ENCODE assay signal across 7 cellular contexts in genomic region chr16:67150058-67150832, GRCh38. TPM values are rescaled to one million over a fixed set of nuclear protein-coding genes. Genes with fewer than 3 reads are reported as not detected.
DNase-seq lines count a peak whose midpoint lies in the region; ATAC-seq lines count a peak whose summit lies in the region.

No MANE protein-coding gene starts in this region.

- peaks cover 24% of the 10 kb centered on the region for H3K36me3 ChIP-seq in effector memory CD4-positive, alpha-beta T cell (ENCODE audit: control insufficient read depth, insufficient read depth, low read length)
- H3K36me3 ChIP-seq in mesodermal cell (ENCODE audit: control insufficient read depth, insufficient read depth, low read length), result peaks cover 45% of the 10 kb centered on the region
- peaks cover 38% of the 10 kb centered on the region for H3K36me3 ChIP-seq in thymus (ENCODE audit: control insufficient read depth, insufficient read depth)

- H3K27ac Mint-ChIP-seq in T-cell, result no peak overlapping the region

- H3K9me3 ChIP-seq in effector memory CD4-positive, alpha-beta T cell (ENCODE audit: control insufficient read depth, low read length), result no peaks in the 10 kb centered on the region
- H3K9me3 ChIP-seq in mesodermal cell (ENCODE audit: control insufficient read depth, low read length), result no peaks in the 10 kb centered on the region
- H3K9me3 ChIP-seq in thymus (ENCODE audit: control insufficient read depth), result peaks cover 5% of the 10 kb centered on the region

- H3K4me1 ChIP-seq in effector memory CD4-positive, alpha-beta T cell (ENCODE audit: control insufficient read depth, insufficient read depth, low read length, poor library complexity, severe bottlenecking), result peaks cover 15% of the 10 kb centered on the region
- H3K4me1 ChIP-seq in mesodermal cell (ENCODE audit: control insufficient read depth, insufficient read depth, low read length, poor library complexity, severe bottlenecking) (no peaks in the 10 kb centered on the region), thymus (ENCODE audit: control insufficient read depth, insufficient read depth, low read length) (peaks cover 10% of the 10 kb centered on the region)

- peak overlapping the region; percentile 78 for H3K4me3 ChIP-seq in effector memory CD4-positive, alpha-beta T cell (ENCODE audit: insufficient read depth, low read depth, low read length, poor library complexity, severe bottlenecking)
- H3K4me3 ChIP-seq in mesodermal cell (ENCODE audit: extremely low read depth, insufficient read depth, low read length, poor library complexity, severe bottlenecking) (peak overlapping the region; percentile 56), thymus (ENCODE audit: low read length) (peak overlapping the region; percentile 63)

- H3K27me3 Mint-ChIP-seq in T-cell, result peaks cover 3 to 5% of the 10 kb centered on the region in 2 donors

- DNase-seq in T-cell, result peak in 2 of 34 experiments; percentile 37
- no peak for DNase-seq in effector memory CD4-positive, alpha-beta T cell

- H3K9me3 Mint-ChIP-seq in T-cell, result no peaks in the 10 kb centered on the region

- 19 to 21% methylated on average over 66 to 88 of the region's 92 CpGs for WGBS in mesodermal cell (ENCODE audit: insufficient coverage in 2 of 2), 2 experiments
- WGBS in thymus, result 9% methylated on average over 92 of the region's 92 CpGs

- peaks cover 32% of the 10 kb centered on the region for H3K36me3 Mint-ChIP-seq in T-cell

- H3K4me1 Mint-ChIP-seq in T-cell, result peaks cover 28 to 29% (median 28%) of the 10 kb centered on the region in 3 donors

- no peaks in the 10 kb centered on the region for H3K27me3 ChIP-seq in effector memory CD4-positive, alpha-beta T cell (replicated peaks; ENCODE audit: control insufficient read depth, insufficient read depth, low read length, poor library complexity, severe bottlenecking)
- H3K27me3 ChIP-seq in thymus (ENCODE audit: control insufficient read depth, insufficient read depth), result peaks cover 44% of the 10 kb centered on the region

- H3K27ac ChIP-seq in effector memory CD4-positive, alpha-beta T cell (ENCODE audit: insufficient read depth, low read length, poor library complexity, severe bottlenecking), result peak overlapping the region; percentile 53
- H3K27ac ChIP-seq in mesodermal cell (ENCODE audit: low read depth, low read length, severe bottlenecking) (peak overlapping the region; percentile 53), thymus (ENCODE audit: low read depth) (peak overlapping the region; percentile 37)

- peak overlapping the region; percentile 71 to 79 (median 76) for H3K4me3 Mint-ChIP-seq in T-cell

- ATAC-seq in GM18517 (IDR thresholded peaks at IDR 0.05; ENCODE audit: unreplicated experiment), result peak; percentile 28
- ATAC-seq in HG02885 (IDR thresholded peaks at IDR 0.05; ENCODE audit: poor library complexity, unreplicated experiment), result peak; percentile 55
- ATAC-seq in T-cell (replicated peaks in 1 of 4), result peak; percentile 57 to 66 (median 64)
- no peak for ATAC-seq in GM18858 (IDR thresholded peaks at IDR 0.05; ENCODE audit: unreplicated experiment)

- POLR2A ChIA-PET in T-cell (lab: Charles Lee), result interaction anchor here in 1 of 2 donors (0.6 to 0.7 kb wide), 3 partner anchors 84 to 499 kb away, joined by 4 to 9 read pairs (median 5); no protein-coding TSS in a partner anchor

- CTCF ChIA-PET in T-cell (lab: Charles Lee), result interaction anchor here (0.5 to 1.0 kb wide), 2 partner anchors 24 to 192 kb away, joined by 3 to 7 read pairs; no protein-coding TSS in a partner anchor

RNA-seq across cellular contexts. Expression of gene B3GNT9, which starts 0.6 kb away (rescaled TPM):
- 1 to 10 TPM; 3.0 to 9.5 (median 4.9) TPM for total RNA-seq in T-cell
- 10.1 TPM for polyA plus RNA-seq in mesodermal cell (2013, experiment 1 of 2)
- polyA plus RNA-seq in mesodermal cell (2013, experiment 2 of 2), result 9.8 TPM
- 3.2 TPM for polyA plus RNA-seq in thymus

RNA-seq across cellular contexts. Expression of gene TRADD, which starts 9.5 kb away (rescaled TPM):
- total RNA-seq in T-cell, result 100 to 1,000 TPM in 3 of 5 donors, 10 to 100 TPM in 2; 58.3 to 179 (median 123) TPM
- polyA plus RNA-seq in mesodermal cell (2013, experiment 1 of 2), result 5.1 TPM
- polyA plus RNA-seq in mesodermal cell (2013, experiment 2 of 2), result 4.7 TPM
- 33.9 TPM for polyA plus RNA-seq in thymus

RNA-seq across cellular contexts. Expression of gene FBXL8, which starts 9.5 kb away (rescaled TPM):
- total RNA-seq in T-cell, result 10 to 100 TPM; 18.5 to 69.7 (median 43.7) TPM
- polyA plus RNA-seq in mesodermal cell (2013, experiment 1 of 2), result 3.8 TPM
- 4.7 TPM for polyA plus RNA-seq in mesodermal cell (2013, experiment 2 of 2)
- 12.0 TPM for polyA plus RNA-seq in thymus

RNA-seq across cellular contexts. Expression of gene HSF4, which starts 14.3 kb away (rescaled TPM):
- 10 to 100 TPM; 22.3 to 66.3 (median 39.1) TPM for total RNA-seq in T-cell
- 1.8 TPM for polyA plus RNA-seq in mesodermal cell (2013, experiment 1 of 2)
- polyA plus RNA-seq in mesodermal cell (2013, experiment 2 of 2), result 2.3 TPM
- polyA plus RNA-seq in thymus, result 50.8 TPM

RNA-seq across cellular contexts. Expression of gene NOL3, which starts 20.1 kb away (rescaled TPM):
- total RNA-seq in T-cell, result 1 to 10 TPM; 2.1 to 8.0 (median 5.2) TPM
- polyA plus RNA-seq in mesodermal cell (2013, experiment 1 of 2), result 11.0 TPM
- polyA plus RNA-seq in mesodermal cell (2013, experiment 2 of 2), result 11.2 TPM
- 28.2 TPM for polyA plus RNA-seq in thymus
